In genomic region chr5:139388198-139388821, GRCh38 we compare ENCODE assay signal across 8 cellular contexts. TPM values are rescaled to one million over a fixed set of nuclear protein-coding genes. Genes with fewer than 3 reads are reported as not detected.
A peak's percentile ranks its signal among the peaks of the same experiment; 100 is the strongest.
DNase-seq lines count a peak whose midpoint lies in the region; ATAC-seq, FAIRE-seq and TF ChIP-seq lines count a peak whose summit lies in the region.

No MANE protein-coding gene starts in this region.

- H3K27me3 ChIP-seq in H1 (replicated peaks in 1 of 4; ENCODE audit: control insufficient read depth in 3 of 4, extremely low read depth in 1 of 4, insufficient read depth in 3 of 4, low read length in 3 of 4) (peaks cover 2 to 9% (median 7%) of the 10 kb centered on the region in 4 experiments; a peak in 6 of 7 replicates), neural progenitor cell (peaks cover 20% of the 10 kb centered on the region)

- H4K8ac ChIP-seq in H1 (ENCODE audit: extremely low read depth, insufficient read depth, low read length): 0 out of 2 replicates have a peak overlapping the region, but pooled peaks have one; percentile 64

- peaks cover 11% of the 10 kb centered on the region; the same call in 1 of the 2 replicates for H3K23me2 ChIP-seq in H1 (ENCODE audit: low read depth, low read length)

- ATAC-seq in GM19397 (IDR thresholded peaks at IDR 0.05; ENCODE audit: unreplicated experiment): no peak
- ATAC-seq in HG03025 (IDR thresholded peaks at IDR 0.05; ENCODE audit: low FRiP score, unreplicated experiment): no peak

- peaks cover 31% of the 10 kb centered on the region for H3K36me3 ChIP-seq in KOPT-K1 (ENCODE audit: insufficient read depth, low read length)
- no peaks in the 10 kb centered on the region for H3K36me3 ChIP-seq in H1 (ENCODE audit: control insufficient read depth in 2 of 4, insufficient read depth in 4 of 4, low read length in 3 of 4)
- H3K36me3 ChIP-seq in neural progenitor cell: no peaks in the 10 kb centered on the region

- H3K79me2 ChIP-seq in H1 (ENCODE audit: control insufficient read depth in 1 of 2, insufficient read depth in 2 of 2, low read length in 2 of 2) (no peaks in the 10 kb centered on the region), neural progenitor cell (ENCODE audit: low read depth) (no peaks in the 10 kb centered on the region)

- no peak overlapping the region for H3K56ac ChIP-seq in H1 (replicated peaks; ENCODE audit: insufficient read length, low read depth, low read length)

- peak overlapping the region; percentile 37 for H4K5ac ChIP-seq in H1 (ENCODE audit: insufficient read length, low read depth, low read length)

- no peak; a peak in 1 of 4 replicates for TF ChIP-seq RAD21 in H1 (IDR thresholded peaks at IDR 0.05 in 1 of 2, conservative IDR thresholded peaks at IDR 0.05 in 1 of 2; ENCODE audit: low read depth in 2 of 2, low read length in 2 of 2)

- no peak overlapping the region for H3K23ac ChIP-seq in H1 (ENCODE audit: insufficient read length)

- peak overlapping the region; percentile 48 for H4K91ac ChIP-seq in H1 (replicated peaks; ENCODE audit: insufficient read length, low read length)

- H3K4me2 ChIP-seq in H1 (ENCODE audit: insufficient read depth in 1 of 2, low read depth in 2 of 2, low read length in 2 of 2) (peak overlapping the region; percentile 48 to 55), neural progenitor cell (no peak overlapping the region)

- peak overlapping the region; percentile 92; the same call in 1 of the 2 replicates for H2BK12ac ChIP-seq in H1 (ENCODE audit: low read depth, low read length)

- TF ChIP-seq EP300 in H1 (IDR thresholded peaks at IDR 0.05; ENCODE audit: borderline replicate concordance in 1 of 2, low read depth in 2 of 2, low read length in 2 of 2): peak in 1 of 2 experiments; percentile 30; a peak in 1 of 3 replicates

- no peaks in the 10 kb centered on the region for H3K36me3 Mint-ChIP-seq in neural progenitor cell

- H3K4me3 Mint-ChIP-seq in neural progenitor cell: no peak overlapping the region

- peak overlapping the region; percentile 85; the same call in 1 of the 2 replicates for H2BK5ac ChIP-seq in H1 (ENCODE audit: low read depth, low read length)

- no peak overlapping the region for H3K4ac ChIP-seq in H1 (replicated peaks; ENCODE audit: insufficient read length, low read depth, low read length)

- peak overlapping the region; percentile 58; the same call in 1 of the 2 replicates for H2AK5ac ChIP-seq in H1 (ENCODE audit: low read depth, low read length)

- peak overlapping the region; percentile 68 for H3K18ac ChIP-seq in H1 (ENCODE audit: extremely low read depth, low read length)

- H3K4me3 ChIP-seq in H1 (ENCODE audit: extremely low read depth in 1 of 4, insufficient read depth in 2 of 4, low read depth in 3 of 4, low read length in 4 of 4) (peak overlapping the region in 2 of 4 experiments; percentile 5 to 27; a peak in 1 of 8 replicates), neural progenitor cell (no peak overlapping the region)

- H2BK20ac ChIP-seq in H1 (ENCODE audit: low read length): peak overlapping the region; percentile 66; the same call in 1 of the 2 replicates

- no peaks in the 10 kb centered on the region for H3K9me3 Mint-ChIP-seq in neural progenitor cell

- H3K4me1 Mint-ChIP-seq in neural progenitor cell: peaks cover 14% of the 10 kb centered on the region

- H2AFZ ChIP-seq in H1 (ENCODE audit: low read length): no peak overlapping the region
- H2AFZ ChIP-seq in neural progenitor cell (replicated peaks): peak overlapping the region; percentile 34

- H3K79me1 ChIP-seq in H1 (ENCODE audit: low read depth, low read length): no peaks in the 10 kb centered on the region; the same call in 1 of the 2 replicates

- H3K14ac ChIP-seq in H1 (ENCODE audit: insufficient read length): no peak overlapping the region

- H3K9me3 ChIP-seq in KOPT-K1 (ENCODE audit: insufficient read depth, low read length, poor library complexity, severe bottlenecking) (no peaks in the 10 kb centered on the region), H1 (ENCODE audit: insufficient read depth in 2 of 2, low read depth in 1 of 2, low read length in 1 of 2) (no peaks in the 10 kb centered on the region), neural progenitor cell (ENCODE audit: low read depth) (no peaks in the 10 kb centered on the region)

- peaks cover 24% of the 10 kb centered on the region for H3F3A ChIP-seq in neural progenitor cell (ENCODE audit: low read depth)

- FAIRE-seq in H1 (lab: Jason Lieb, UNC) (no peak), frontal cortex (lab: Jason Lieb, UNC) (no peak)

- no peak for TF ChIP-seq POLR2A in H1 (IDR thresholded peaks at IDR 0.05; ENCODE audit: control extremely low read depth in 1 of 2, low read depth in 2 of 2, low read length in 2 of 2)

- no peak; a peak in 1 of 4 replicates for TF ChIP-seq CTCF in H1 (IDR thresholded peaks at IDR 0.05; ENCODE audit: control extremely low read depth in 1 of 3, insufficient read depth in 1 of 3, low read depth in 1 of 3, low read length in 3 of 3)
- no peak for TF ChIP-seq CTCF in neural progenitor cell (IDR thresholded peaks at IDR 0.05)

- WGBS in H1 (ENCODE audit: extremely low coverage in 1 of 2, insufficient coverage in 1 of 2, insufficient read length in 1 of 2, insufficient replicate concordance in 2 of 2, low coverage in 1 of 2, low lambda C conversion rate in 2 of 2, missing lambda C conversion rate in 1 of 2), 2 experiments: 67% methylated on average over 8 of the region's 8 CpGs; no CpG with 5 or more reads in 1 of the 2 experiments

- no peak overlapping the region for H3K27ac Mint-ChIP-seq in neural progenitor cell

- H3K27ac ChIP-seq in KOPT-K1 (ENCODE audit: low read depth, low read length, poor library complexity, severe bottlenecking) (peak overlapping the region; percentile 100), H1 (ENCODE audit: low read depth, low read length) (0 out of 2 replicates have a peak overlapping the region, but pooled peaks have one; percentile 29), neural progenitor cell (no peak overlapping the region)

- H3K9ac ChIP-seq in H1 (replicated peaks in 1 of 4; ENCODE audit: extremely low read depth in 1 of 4, low read depth in 3 of 4, low read length in 3 of 4) (peak overlapping the region in 2 of 4 experiments; percentile 9 to 37; a peak in 2 of 7 replicates), neural progenitor cell (no peak overlapping the region)

- peak overlapping the region; percentile 20 for H2BK120ac ChIP-seq in H1 (replicated peaks; ENCODE audit: low read depth, low read length)

- DNase-seq in GF-D8 (lab: John Stamatoyannopoulos, UW): peak; percentile 95
- no peak for DNase-seq in H1 (ENCODE audit: low read depth in 1 of 2, low spot score in 2 of 2)
- DNase-seq in neural progenitor cell (ENCODE audit: low spot score): no peak
- DNase-seq in SW 1271 (lab: John Stamatoyannopoulos, UW): no peak
- no peak for DNase-seq in frontal cortex (ENCODE audit: low spot score in 2 of 2)

- CTCF ChIA-PET in H1 (lab: Charles Lee; ENCODE audit: partially characterized antibody): interaction anchor here (0.8 to 2.7 kb wide), 6 partner anchors 10 to 35 kb away, joined by 3 to 15 read pairs (median 4); no protein-coding TSS in a partner anchor

- H3K4me1 ChIP-seq in H1 (replicated peaks in 1 of 4; ENCODE audit: control insufficient read depth in 3 of 4, insufficient read depth in 4 of 4, low read length in 3 of 4) (peaks cover 3 to 21% (median 12%) of the 10 kb centered on the region in 4 experiments), neural progenitor cell (peaks cover 4% of the 10 kb centered on the region)

- H4K20me1 ChIP-seq in H1 (replicated peaks in 1 of 2; ENCODE audit: control insufficient read depth in 1 of 2, insufficient read depth in 2 of 2, low read length in 2 of 2): no peaks in the 10 kb centered on the region
- peaks cover 4% of the 10 kb centered on the region for H4K20me1 ChIP-seq in neural progenitor cell (ENCODE audit: low read depth)

- peak overlapping the region; percentile 95; the same call in 1 of the 2 replicates for H2BK15ac ChIP-seq in H1 (ENCODE audit: low read length)

- H3K27me3 Mint-ChIP-seq in neural progenitor cell (ENCODE audit: insufficient read depth, low read depth): peaks cover 18% of the 10 kb centered on the region

- POLR2A ChIA-PET in H1 (lab: Charles Lee; ENCODE audit: partially characterized antibody): interaction anchor here (0.6 to 3.6 kb wide), 16 partner anchors 9 to 109 kb away, joined by 3 to 16 read pairs (median 4); partner anchors contain the start of genes MATR3, PAIP2 and SPATA24

RNA-seq across cellular contexts. Expression of gene MZB1, which starts 1.4 kb away (rescaled TPM):
- 0.47 TPM in 1 of 2 replicates, not detected in the other for total RNA-seq in H1 (2021; fragmentation: NEBNext Ultra II Directional; extraction: Animal tissue kit (Norgen Biotek cat#: 25700))
- polyA plus RNA-seq in H1 (2011; rRNA removed): 0.39 and 0.71 TPM in 2 replicates
- 0.84 TPM for polyA plus RNA-seq in H1 (2011; cell fraction: cytosol; rRNA removed)
- polyA plus RNA-seq in H1 (2011; cell fraction: nucleus; rRNA removed): 1.2 TPM
- polyA plus RNA-seq in H1 (2012, experiment 1 of 2): 0.33 to 0.95 TPM (median 0.37 TPM) in 3 of 4 replicates, not detected in the other
- 0.31 TPM for polyA plus RNA-seq in H1 (2012, experiment 2 of 2)
- polyA plus RNA-seq in H1 (2013, experiment 1 of 2): 0.47 TPM
- polyA plus RNA-seq in H1 (2013, experiment 2 of 2): 0.13 TPM
- polyA minus RNA-seq in H1 (2011; rRNA and poly(A)+ RNA removed): 0.69 TPM in 1 of 2 replicates, not detected in the other
- not detected for polyA minus RNA-seq in H1 (2011; cell fraction: cytosol; rRNA and poly(A)+ RNA removed)
- 0.90 TPM for polyA minus RNA-seq in H1 (2011; cell fraction: nucleus; rRNA and poly(A)+ RNA removed)
- 0.53 TPM in 1 of 2 replicates, not detected in the other for total RNA-seq in neural progenitor cell (ENCODE audit: low replicate concordance)
- not detected for total RNA-seq in frontal cortex

RNA-seq across cellular contexts. Expression of gene SLC23A1, which starts 5.2 kb away (rescaled TPM):
- total RNA-seq in H1 (2021; fragmentation: NEBNext Ultra II Directional; extraction: Animal tissue kit (Norgen Biotek cat#: 25700)): not detected in 2 replicates
- polyA plus RNA-seq in H1 (2011; rRNA removed): 0.03 TPM in 1 of 2 replicates, not detected in the other
- not detected for polyA plus RNA-seq in H1 (2011; cell fraction: cytosol; rRNA removed)
- 0.16 TPM for polyA plus RNA-seq in H1 (2011; cell fraction: nucleus; rRNA removed)
- 0.12 to 0.50 TPM (median 0.24 TPM) in 4 replicates for polyA plus RNA-seq in H1 (2012, experiment 1 of 2)
- not detected for polyA plus RNA-seq in H1 (2012, experiment 2 of 2)
- not detected for polyA plus RNA-seq in H1 (2013, experiment 1 of 2)
- polyA plus RNA-seq in H1 (2013, experiment 2 of 2): not detected
- not detected in 2 replicates for polyA minus RNA-seq in H1 (2011; rRNA and poly(A)+ RNA removed)
- polyA minus RNA-seq in H1 (2011; cell fraction: cytosol; rRNA and poly(A)+ RNA removed): not detected
- polyA minus RNA-seq in H1 (2011; cell fraction: nucleus; rRNA and poly(A)+ RNA removed): not detected
- total RNA-seq in neural progenitor cell (ENCODE audit: low replicate concordance) (not detected in 2 replicates), frontal cortex (not detected)

RNA-seq across cellular contexts. Expression of gene PROB1, which starts 6.6 kb away (rescaled TPM):
- total RNA-seq in H1 (2021; fragmentation: NEBNext Ultra II Directional; extraction: Animal tissue kit (Norgen Biotek cat#: 25700)): 3.1 and 3.3 TPM in 2 replicates
- polyA plus RNA-seq in H1 (2011; rRNA removed): 0.89 and 1.9 TPM in 2 replicates
- 1.5 TPM for polyA plus RNA-seq in H1 (2011; cell fraction: cytosol; rRNA removed)
- polyA plus RNA-seq in H1 (2011; cell fraction: nucleus; rRNA removed): 2.0 TPM
- 1.7 to 2.4 TPM (median 2.3 TPM) in 4 replicates for polyA plus RNA-seq in H1 (2012, experiment 1 of 2)
- polyA plus RNA-seq in H1 (2012, experiment 2 of 2): 2.1 TPM
- 1.8 TPM for polyA plus RNA-seq in H1 (2013, experiment 1 of 2)
- polyA plus RNA-seq in H1 (2013, experiment 2 of 2): 1.7 TPM
- 0.44 and 0.73 TPM in 2 replicates for polyA minus RNA-seq in H1 (2011; rRNA and poly(A)+ RNA removed)
- 1.3 TPM for polyA minus RNA-seq in H1 (2011; cell fraction: cytosol; rRNA and poly(A)+ RNA removed)
- 2.4 TPM for polyA minus RNA-seq in H1 (2011; cell fraction: nucleus; rRNA and poly(A)+ RNA removed)
- total RNA-seq in neural progenitor cell (ENCODE audit: low replicate concordance) (0.67 and 2.6 TPM in 2 replicates), frontal cortex (under 0.01 TPM)

RNA-seq across cellular contexts. Expression of gene SPATA24, which starts 15.6 kb away (rescaled TPM):
- total RNA-seq in H1 (2021; fragmentation: NEBNext Ultra II Directional; extraction: Animal tissue kit (Norgen Biotek cat#: 25700)): 9.4 and 11.6 TPM in 2 replicates
- 4.4 and 5.8 TPM in 2 replicates for polyA plus RNA-seq in H1 (2011; rRNA removed)
- polyA plus RNA-seq in H1 (2011; cell fraction: cytosol; rRNA removed): 12.5 TPM
- 5.7 TPM for polyA plus RNA-seq in H1 (2011; cell fraction: nucleus; rRNA removed)
- polyA plus RNA-seq in H1 (2012, experiment 1 of 2): 17.4 to 22.5 TPM (median 18.6 TPM) in 4 replicates
- 20.0 TPM for polyA plus RNA-seq in H1 (2012, experiment 2 of 2)
- polyA plus RNA-seq in H1 (2013, experiment 1 of 2): 12.3 TPM
- 12.3 TPM for polyA plus RNA-seq in H1 (2013, experiment 2 of 2)
- 5.5 and 6.6 TPM in 2 replicates for polyA minus RNA-seq in H1 (2011; rRNA and poly(A)+ RNA removed)
- polyA minus RNA-seq in H1 (2011; cell fraction: cytosol; rRNA and poly(A)+ RNA removed): 8.6 TPM
- 7.0 TPM for polyA minus RNA-seq in H1 (2011; cell fraction: nucleus; rRNA and poly(A)+ RNA removed)
- total RNA-seq in neural progenitor cell (ENCODE audit: low replicate concordance) (15.2 and 15.7 TPM in 2 replicates), frontal cortex (1.6 TPM)

RNA-seq across cellular contexts. Expression of gene PAIP2, which starts 46.7 kb away (rescaled TPM):
- 157 and 162 TPM in 2 replicates for total RNA-seq in H1 (2021; fragmentation: NEBNext Ultra II Directional; extraction: Animal tissue kit (Norgen Biotek cat#: 25700))
- polyA plus RNA-seq in H1 (2011; rRNA removed): 68.8 and 87.6 TPM in 2 replicates
- 136 TPM for polyA plus RNA-seq in H1 (2011; cell fraction: cytosol; rRNA removed)
- polyA plus RNA-seq in H1 (2011; cell fraction: nucleus; rRNA removed): 27.6 TPM
- polyA plus RNA-seq in H1 (2012, experiment 1 of 2): 124 to 174 TPM (median 156 TPM) in 4 replicates
- polyA plus RNA-seq in H1 (2012, experiment 2 of 2): 26.4 TPM
- polyA plus RNA-seq in H1 (2013, experiment 1 of 2): 144 TPM
- polyA plus RNA-seq in H1 (2013, experiment 2 of 2): 149 TPM
- polyA minus RNA-seq in H1 (2011; rRNA and poly(A)+ RNA removed): 38.5 and 41.9 TPM in 2 replicates
- 72.4 TPM for polyA minus RNA-seq in H1 (2011; cell fraction: cytosol; rRNA and poly(A)+ RNA removed)
- polyA minus RNA-seq in H1 (2011; cell fraction: nucleus; rRNA and poly(A)+ RNA removed): 45.9 TPM
- total RNA-seq in neural progenitor cell (ENCODE audit: low replicate concordance): 115 and 201 TPM in 2 replicates
- 113 TPM for total RNA-seq in frontal cortex
